In the genomic region with DNA sequence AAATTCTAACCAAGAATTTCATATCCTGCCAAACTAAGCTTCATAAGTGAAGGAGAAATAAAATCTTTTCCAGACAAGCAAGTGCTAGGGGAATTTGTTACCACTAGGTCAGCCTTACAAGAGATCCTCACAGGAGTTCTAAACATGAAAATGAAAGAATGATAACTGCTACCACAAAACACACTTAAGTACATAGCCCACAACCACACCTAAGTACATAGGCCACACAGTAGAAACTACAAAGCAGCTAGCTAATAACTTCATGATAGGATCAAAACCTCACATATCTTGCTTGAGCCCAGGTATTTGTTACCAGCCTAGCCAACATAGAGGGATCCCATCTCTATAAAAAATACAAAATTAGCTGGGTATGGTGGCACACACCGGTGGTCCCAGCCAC, we compare ENCODE assay signal across 20 cellular contexts. TPM values are rescaled to one million over a fixed set of nuclear protein-coding genes. Genes with fewer than 3 reads are reported as not detected.
DNase-seq lines count a peak whose midpoint lies in the region; ATAC-seq, FAIRE-seq and TF ChIP-seq lines count a peak whose summit lies in the region.
"Had no signal": no experiment of that assay in that cellular context is flagged by ENCODE, and none has a peak within 500 bp of the region (broad histone marks: within the 10 kb centered on the region; RNA-seq: fewer than 3 reads in every experiment).

No MANE protein-coding gene starts in this region.

- H3K4me3 ChIP-seq in MM.1S (ENCODE audit: low read length) (no peak overlapping the region), small intestine (ENCODE audit: low read depth in 1 of 2, low read length in 2 of 2) (no peak overlapping the region), hepatocyte (no peak overlapping the region)
- H3K4me3 ChIP-seq: BLaER1 treated with 17β-estradiol and CSF1 and Interleukin-3, amounts not matched to agents 10 nM and 100 nM had no signal

- peaks cover 12% of the 10 kb centered on the region for H3K27me3 Mint-ChIP-seq in activated naive CD8-positive, alpha-beta T cell treated with anti-CD3 and anti-CD28 coated beads, Interleukin-2, amount 10 ng/mL, durations not matched to agents 7 days and 5 days
- peaks cover 2% of the 10 kb centered on the region for H3K27me3 Mint-ChIP-seq in activated naive CD8-positive, alpha-beta T cell treated with anti-CD3 and anti-CD28 coated beads for 36 hours

- WGBS in small intestine, 3 donors, result 94 to 100% (median 98%) methylated on average over 1 of the region's 1 CpG
- 100% methylated on average over 1 of the region's 1 CpG for WGBS in hepatocyte (ENCODE audit: low lambda C conversion rate, missing lambda C conversion rate)

- TF ChIP-seq CTCF in MM.1S (IDR thresholded peaks at IDR 0.05; ENCODE audit: low read length) (no peak), hepatocyte (IDR thresholded peaks at IDR 0.05; ENCODE audit: poor library complexity) (no peak)

- H3K27ac Mint-ChIP-seq in activated naive CD8-positive, alpha-beta T cell treated with anti-CD3 and anti-CD28 coated beads, Interleukin-2, amount 10 ng/mL, durations not matched to agents 7 days and 5 days, result no peak overlapping the region
- H3K27ac Mint-ChIP-seq in activated naive CD8-positive, alpha-beta T cell treated with anti-CD3 and anti-CD28 coated beads for 36 hours, result no peak overlapping the region
- H3K27ac Mint-ChIP-seq: CD14-positive monocyte; CD4-positive, alpha-beta T cell; CD8-positive, alpha-beta memory T cell had no signal

- H3K9ac ChIP-seq in MM.1S (ENCODE audit: low read length), result no peak overlapping the region
- H3K9ac ChIP-seq: BLaER1 treated with 17β-estradiol and CSF1 and Interleukin-3, amounts not matched to agents 10 nM and 100 nM had no signal

- no peak for DNase-seq in activated naive CD8-positive, alpha-beta T cell treated with anti-CD3 and anti-CD28 coated beads, Interleukin-2, amount 10 ng/mL, durations not matched to agents 7 days and 5 days
- no peak for DNase-seq in activated naive CD8-positive, alpha-beta T cell treated with anti-CD3 and anti-CD28 coated beads for 36 hours
- DNase-seq in MM.1S (peak; percentile 52), small intestine (peak; percentile 63), GOT3 (lab: John Stamatoyannopoulos, UW) (no peak), hepatocyte (ENCODE audit: low spot score) (no peak)
- DNase-seq: BE2C; CD4-positive, alpha-beta T cell; CD8-positive, alpha-beta memory T cell; DMS 273 treated with DMSO at 0.1 percent for 48 hours; DMS79; GF-D8; H7 had no signal

- no peaks in the 10 kb centered on the region for H3K9me3 ChIP-seq in MM.1S (replicated peaks; ENCODE audit: insufficient read depth, low read length)
- no peaks in the 10 kb centered on the region for H3K9me3 ChIP-seq in small intestine (ENCODE audit: control insufficient read depth, low read depth)
- H3K9me3 ChIP-seq in hepatocyte (ENCODE audit: low read depth), result peaks cover 3% of the 10 kb centered on the region
- H3K9me3 ChIP-seq: BE2C had no signal

- no peaks in the 10 kb centered on the region for H4K20me1 ChIP-seq in MM.1S (ENCODE audit: insufficient read depth, low read length)
- no peaks in the 10 kb centered on the region for H4K20me1 ChIP-seq in hepatocyte (ENCODE audit: insufficient read depth, poor library complexity, severe bottlenecking)
- H4K20me1 ChIP-seq: BLaER1 treated with 17β-estradiol and CSF1 and Interleukin-3, amounts not matched to agents 10 nM and 100 nM had no signal

- peaks cover 5% of the 10 kb centered on the region for H3K4me1 Mint-ChIP-seq in activated naive CD8-positive, alpha-beta T cell treated with anti-CD3 and anti-CD28 coated beads, Interleukin-2, amount 10 ng/mL, durations not matched to agents 7 days and 5 days
- H3K4me1 Mint-ChIP-seq in activated naive CD8-positive, alpha-beta T cell treated with anti-CD3 and anti-CD28 coated beads for 36 hours, result no peaks in the 10 kb centered on the region
- H3K4me1 Mint-ChIP-seq: CD8-positive, alpha-beta memory T cell had no signal

- H3K9me3 Mint-ChIP-seq in activated naive CD8-positive, alpha-beta T cell treated with anti-CD3 and anti-CD28 coated beads, Interleukin-2, amount 10 ng/mL, durations not matched to agents 7 days and 5 days, result peaks cover 31% of the 10 kb centered on the region
- H3K9me3 Mint-ChIP-seq in activated naive CD8-positive, alpha-beta T cell treated with anti-CD3 and anti-CD28 coated beads for 36 hours, result peaks cover 50% of the 10 kb centered on the region

- H3K27ac ChIP-seq in MM.1S (ENCODE audit: low read length), result no peak overlapping the region
- H3K27ac ChIP-seq in small intestine (ENCODE audit: low read depth in 1 of 2, low read length in 1 of 2), result peak overlapping the region in 1 of 2 donors; percentile 1
- H3K27ac ChIP-seq in hepatocyte, result no peak overlapping the region
- H3K27ac ChIP-seq: 22Rv1; BLaER1 treated with 17β-estradiol and CSF1 and Interleukin-3, amounts not matched to agents 10 nM and 100 nM had no signal

- H3K9me2 ChIP-seq in MM.1S (replicated peaks; ENCODE audit: insufficient read depth, low read length) (no peaks in the 10 kb centered on the region), hepatocyte (replicated peaks; ENCODE audit: insufficient read depth) (no peaks in the 10 kb centered on the region)

- H2AFZ ChIP-seq in MM.1S (ENCODE audit: low read length), result no peak overlapping the region
- no peak overlapping the region for H2AFZ ChIP-seq in hepatocyte

- no peak overlapping the region for H3K4me2 ChIP-seq in MM.1S (ENCODE audit: low read depth, low read length)
- H3K4me2 ChIP-seq in hepatocyte, result no peak overlapping the region

- ATAC-seq in activated naive CD8-positive, alpha-beta T cell treated with anti-CD3 and anti-CD28 coated beads, Interleukin-2, amount 10 ng/mL, durations not matched to agents 7 days and 5 days (ENCODE audit: low read depth), result peak; percentile 33
- ATAC-seq: HCT116 had no signal

- H3K36me3 ChIP-seq in MM.1S (replicated peaks; ENCODE audit: insufficient read depth, low read length) (no peaks in the 10 kb centered on the region), small intestine (ENCODE audit: control insufficient read depth in 2 of 2, insufficient read depth in 2 of 2, low read length in 2 of 2) (no peaks in the 10 kb centered on the region), hepatocyte (replicated peaks; ENCODE audit: insufficient read depth, low read depth) (no peaks in the 10 kb centered on the region)
- H3K36me3 ChIP-seq: BE2C; BLaER1 treated with 17β-estradiol and CSF1 and Interleukin-3, amounts not matched to agents 10 nM and 100 nM had no signal

- no peak overlapping the region for H3K4me3 Mint-ChIP-seq in activated naive CD8-positive, alpha-beta T cell treated with anti-CD3 and anti-CD28 coated beads, Interleukin-2, amount 10 ng/mL, durations not matched to agents 7 days and 5 days
- H3K4me3 Mint-ChIP-seq in activated naive CD8-positive, alpha-beta T cell treated with anti-CD3 and anti-CD28 coated beads for 36 hours, result no peak overlapping the region
- H3K4me3 Mint-ChIP-seq: CD14-positive monocyte; CD4-positive, alpha-beta T cell; CD8-positive, alpha-beta memory T cell had no signal

- no peaks in the 10 kb centered on the region for H3K36me3 Mint-ChIP-seq in activated naive CD8-positive, alpha-beta T cell treated with anti-CD3 and anti-CD28 coated beads, Interleukin-2, amount 10 ng/mL, durations not matched to agents 7 days and 5 days
- peaks cover 12% of the 10 kb centered on the region for H3K36me3 Mint-ChIP-seq in activated naive CD8-positive, alpha-beta T cell treated with anti-CD3 and anti-CD28 coated beads for 36 hours
- H3K36me3 Mint-ChIP-seq: CD14-positive monocyte had no signal

- POLR2A ChIA-PET in activated naive CD8-positive, alpha-beta T cell treated with anti-CD3 and anti-CD28 coated beads, Interleukin-2, amount 10 ng/mL, durations not matched to agents 7 days and 5 days (lab: Charles Lee), result no interaction called here

- no peak for FAIRE-seq in small intestine (lab: Jason Lieb, UNC)
- FAIRE-seq: A204.1, D721Med, H1 had no signal

- H3K27me3 ChIP-seq in MM.1S (replicated peaks; ENCODE audit: insufficient read depth, low read length) (no peaks in the 10 kb centered on the region), small intestine (ENCODE audit: control insufficient read depth in 2 of 2, insufficient read depth in 2 of 2, low read length in 2 of 2) (no peaks in the 10 kb centered on the region), hepatocyte (no peaks in the 10 kb centered on the region)
- H3K27me3 ChIP-seq: BE2C; BLaER1 treated with 17β-estradiol and CSF1 and Interleukin-3, amounts not matched to agents 10 nM and 100 nM had no signal

- no peaks in the 10 kb centered on the region for H3F3A ChIP-seq in MM.1S (ENCODE audit: insufficient read depth, low read length)

- no peaks in the 10 kb centered on the region for H3K4me1 ChIP-seq in MM.1S (ENCODE audit: low read length)
- no peaks in the 10 kb centered on the region for H3K4me1 ChIP-seq in small intestine (ENCODE audit: control insufficient read depth in 2 of 2, insufficient read depth in 1 of 2, low read depth in 1 of 2, low read length in 1 of 2)
- no peaks in the 10 kb centered on the region for H3K4me1 ChIP-seq in hepatocyte (ENCODE audit: insufficient read depth)
- H3K4me1 ChIP-seq: BE2C had no signal

- H3K79me2 ChIP-seq in MM.1S (ENCODE audit: low read length), result no peaks in the 10 kb centered on the region
- H3K79me2 ChIP-seq in hepatocyte, result no peaks in the 10 kb centered on the region

RNA-seq across cellular contexts. Expression of a gene that starts 50.4 kb away (rescaled TPM):
- 1 to 10 TPM; 3.0 to 3.1 TPM for total RNA-seq in activated naive CD8-positive, alpha-beta T cell treated with anti-CD3 and anti-CD28 coated beads, Interleukin-2, amount 10 ng/mL, durations not matched to agents 7 days and 5 days
- total RNA-seq in activated naive CD8-positive, alpha-beta T cell treated with anti-CD3 and anti-CD28 coated beads for 36 hours, result 1 to 10 TPM; 3.5 to 3.6 TPM
- polyA plus RNA-seq in small intestine (1 to 10 TPM in 1 of 3 donors, under 1 TPM in 2; 0.22 to 2.2 (median 0.27) TPM), hepatocyte (1.9 and 2.7 TPM in 2 replicates)
- total RNA-seq in hepatocyte, result 4.3 and 4.7 TPM in 2 replicates

Comparison
In these comparisons a context has a peak if more than half of its experiments do, and no peak if none do; other contexts are left out.
1. DNase-seq: peak in MM.1S (single experiment) and small intestine (single experiment); none in activated naive CD8-positive, alpha-beta T cell treated with anti-CD3 and anti-CD28 coated beads, Interleukin-2, amount 10 ng/mL, durations not matched to agents 7 days and 5 days (single experiment), activated naive CD8-positive, alpha-beta T cell treated with anti-CD3 and anti-CD28 coated beads for 36 hours (single experiment), GOT3 (single experiment) and hepatocyte (single experiment).